In the genomic region with DNA sequence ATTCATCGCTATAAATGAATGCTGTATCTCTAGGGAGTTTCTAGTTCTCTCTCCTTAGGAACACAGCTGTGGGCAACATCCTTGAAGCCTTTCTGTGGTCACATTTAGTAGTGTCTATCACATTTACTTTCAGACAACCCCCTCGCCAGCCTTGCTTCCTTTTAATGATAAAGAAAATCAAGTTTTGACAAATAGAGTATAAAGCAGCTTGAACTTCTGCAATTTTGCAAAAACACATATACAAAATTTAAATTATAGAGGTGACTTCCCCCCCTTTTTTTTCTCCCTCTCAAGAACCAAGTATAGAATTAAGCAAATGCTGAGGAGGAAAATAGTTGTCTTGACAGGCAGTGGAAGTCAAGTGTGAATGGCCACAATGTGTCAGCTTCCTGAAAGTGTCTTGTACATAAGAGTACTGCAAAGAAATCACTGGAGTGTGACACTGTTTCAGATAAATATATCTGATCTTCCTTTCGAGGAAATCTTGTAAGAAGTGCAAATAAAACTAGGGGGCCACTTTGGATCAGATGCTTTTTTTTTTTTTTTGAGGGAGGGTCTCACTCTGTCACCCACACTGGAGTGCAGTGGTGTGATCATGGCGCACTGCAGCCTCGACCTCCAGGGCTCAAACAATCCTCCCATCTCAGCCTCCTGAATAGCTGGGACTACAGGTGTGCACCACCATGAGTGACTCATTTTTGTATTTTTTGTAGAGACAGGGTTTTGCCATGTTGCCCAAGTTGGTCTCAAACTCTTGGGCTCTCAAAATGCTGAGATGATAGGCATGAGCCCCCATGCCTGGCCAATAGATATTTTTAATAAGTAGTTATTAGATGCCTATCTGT, we compare ENCODE assay signal across 10 cellular contexts. TPM values are rescaled to one million over a fixed set of nuclear protein-coding genes. Genes with fewer than 3 reads are reported as not detected.
A peak's percentile ranks its signal among the peaks of the same experiment; 100 is the strongest.
DNase-seq lines count a peak whose midpoint lies in the region; ATAC-seq and TF ChIP-seq lines count a peak whose summit lies in the region.
"Had no signal": no experiment of that assay in that cellular context is flagged by ENCODE, and none has a peak within 500 bp of the region (broad histone marks: within the 10 kb centered on the region; RNA-seq: fewer than 3 reads in every experiment).

No MANE protein-coding gene starts in this region.

- H3K4me1 Mint-ChIP-seq in CD14-positive monocyte: peaks cover 67% of the 10 kb centered on the region
- no peaks in the 10 kb centered on the region for H3K4me1 Mint-ChIP-seq in mesothelial cell of epicardium

- H3K36me3 ChIP-seq in sigmoid colon (no peaks in the 10 kb centered on the region), trophoblast cell (ENCODE audit: control insufficient read depth in 1 of 2, insufficient read depth in 2 of 2, low read length in 2 of 2) (peaks cover 0 to 2% of the 10 kb centered on the region in 2 experiments)

- H3K4ac ChIP-seq in trophoblast cell (ENCODE audit: low read depth, low read length): no peak overlapping the region

- H3K4me1 ChIP-seq in sigmoid colon: no peaks in the 10 kb centered on the region
- peaks cover 0 to 2% of the 10 kb centered on the region in 2 experiments for H3K4me1 ChIP-seq in trophoblast cell (ENCODE audit: control insufficient read depth in 1 of 2, insufficient read depth in 2 of 2, low read length in 2 of 2)

- ATAC-seq in GM19395 (IDR thresholded peaks at IDR 0.05; ENCODE audit: unreplicated experiment): peak; percentile 88
- peak; percentile 84 for ATAC-seq in HG03175 (IDR thresholded peaks at IDR 0.05; ENCODE audit: unreplicated experiment)
- ATAC-seq: HepG2 had no signal

- H3K27ac ChIP-seq in VCaP: peak overlapping the region; percentile 35; the same call in 1 of the 2 replicates
- H3K27ac ChIP-seq in sigmoid colon: no peak overlapping the region
- H3K27ac ChIP-seq in trophoblast cell (ENCODE audit: low read depth, low read length): no peak overlapping the region

- no peaks in the 10 kb centered on the region for H3K9me3 ChIP-seq in sigmoid colon
- peaks cover 16% of the 10 kb centered on the region for H3K9me3 ChIP-seq in trophoblast cell (ENCODE audit: insufficient read depth, low read depth, low read length)

- no peak overlapping the region for H2BK5ac ChIP-seq in trophoblast cell (ENCODE audit: low read depth, low read length, poor library complexity)

- H3K23ac ChIP-seq in trophoblast cell (ENCODE audit: low read length): no peak overlapping the region

- no peak overlapping the region for H3K9ac ChIP-seq in trophoblast cell (ENCODE audit: low read length)

- intact Hi-C loops in CD14-positive monocyte (cut with micrococcal nuclease) (no loop called here), sigmoid colon (cut with DNase I) (no loop called here)

- no peak overlapping the region for H2AK5ac ChIP-seq in trophoblast cell (ENCODE audit: low read length)

- H2BK12ac ChIP-seq in trophoblast cell (ENCODE audit: low read length): no peak overlapping the region

- H3K27me3 ChIP-seq in sigmoid colon (no peaks in the 10 kb centered on the region), trophoblast cell (ENCODE audit: insufficient read depth, low read length) (no peaks in the 10 kb centered on the region)

- H3K4me3 ChIP-seq in sigmoid colon (no peak overlapping the region), trophoblast cell (ENCODE audit: low read depth, low read length) (no peak overlapping the region)

- H3K27me3 Mint-ChIP-seq in CD14-positive monocyte (ENCODE audit: low read depth in 3 of 3) (no peaks in the 10 kb centered on the region), mesothelial cell of epicardium (ENCODE audit: low read depth) (peaks cover 2% of the 10 kb centered on the region)

- no peak for TF ChIP-seq POLR2A in sigmoid colon (IDR thresholded peaks at IDR 0.05)

- H3K79me1 ChIP-seq in trophoblast cell (ENCODE audit: low read length): no peaks in the 10 kb centered on the region

- peaks cover 0 to 6% (median 3%) of the 10 kb centered on the region in 7 donors for H3K9me3 Mint-ChIP-seq in CD14-positive monocyte
- no peaks in the 10 kb centered on the region for H3K9me3 Mint-ChIP-seq in mesothelial cell of epicardium

- H3K36me3 Mint-ChIP-seq in CD14-positive monocyte (no peaks in the 10 kb centered on the region), mesothelial cell of epicardium (no peaks in the 10 kb centered on the region)

- 65 to 80% methylated on average over 5 of the region's 5 CpGs for WGBS in sigmoid colon, 2 donors
- WGBS in trophoblast cell (ENCODE audit: extremely low coverage, insufficient coverage, insufficient read length): no CpG with 5 or more reads among the region's 5 CpGs

- H3K27ac Mint-ChIP-seq in CD14-positive monocyte (peak overlapping the region; percentile 77 to 91 (median 83)), mesothelial cell of epicardium (no peak overlapping the region)

- no peak overlapping the region for H4K12ac ChIP-seq in trophoblast cell (ENCODE audit: low read depth, low read length)

- H3K14ac ChIP-seq in trophoblast cell (ENCODE audit: low read length): no peak overlapping the region

- DNase-seq in CD14-positive monocyte (ENCODE audit: low spot score) (no peak), sigmoid colon (no peak), trophoblast cell (no peak), mesothelial cell of epicardium (ENCODE audit: low spot score in 2 of 2, unreplicated experiment in 2 of 2) (no peak)
- no peak for DNase-seq in stimulated activated CD4-positive, alpha-beta T cell treated with anti-CD3 and anti-CD28 coated beads, Interleukin-15, amount 100 ng/mL, for 24 hours

- H4K91ac ChIP-seq in trophoblast cell (ENCODE audit: low read depth, low read length): no peak overlapping the region

- H2BK120ac ChIP-seq in trophoblast cell (ENCODE audit: insufficient read depth, low read length, poor library complexity): no peak overlapping the region

- H3K4me3 Mint-ChIP-seq in CD14-positive monocyte (peak overlapping the region; percentile 9 to 24), mesothelial cell of epicardium (no peak overlapping the region)

- no peak overlapping the region for H4K8ac ChIP-seq in trophoblast cell (ENCODE audit: low read depth, low read length)

- no peak for TF ChIP-seq EP300 in sigmoid colon (IDR thresholded peaks at IDR 0.05)

- H3K18ac ChIP-seq in trophoblast cell (ENCODE audit: low read length): no peak overlapping the region

- TF ChIP-seq CTCF in CD14-positive monocyte (IDR thresholded peaks at IDR 0.05): no peak
- no peak for TF ChIP-seq CTCF in VCaP (conservative IDR thresholded peaks at IDR 0.05)
- TF ChIP-seq CTCF in sigmoid colon (IDR thresholded peaks at IDR 0.05): no peak
- no peak for TF ChIP-seq CTCF in mesothelial cell of epicardium (IDR thresholded peaks at IDR 0.05; ENCODE audit: unreplicated experiment)

- no peak overlapping the region for H3K4me2 ChIP-seq in trophoblast cell (ENCODE audit: low read length)

- H3K79me2 ChIP-seq in trophoblast cell (ENCODE audit: control insufficient read depth, insufficient read depth, low read length, poor library complexity): no peaks in the 10 kb centered on the region

- no peak overlapping the region for H2AFZ ChIP-seq in trophoblast cell (ENCODE audit: insufficient read depth, low read length, poor library complexity)

RNA-seq across cellular contexts. Expression of a gene that starts 21.0 kb away (rescaled TPM):
- polyA plus RNA-seq in CD14-positive monocyte (100 to 1,000 TPM; 233 to 304 TPM), sigmoid colon (10 to 100 TPM in 1 of 3 donors, 1 to 10 TPM in 2; 3.6 to 16.6 (median 5.0) TPM)
- total RNA-seq in sigmoid colon (10 to 100 TPM in 2 of 4 donors, 1 to 10 TPM in 2; 2.2 to 16.3 (median 9.4) TPM), mesothelial cell of epicardium (not detected in 3 replicates)
- polyA plus RNA-seq in trophoblast cell (2013): 5.9 and 7.1 TPM in 2 replicates
- total RNA-seq: HepG2 had no signal
- polyA plus RNA-seq: HepG2 had no signal

RNA-seq across cellular contexts. Expression of a gene that starts 55.2 kb away (rescaled TPM):
- polyA plus RNA-seq in CD14-positive monocyte (under 1 TPM; 0.38 to 0.74 TPM), sigmoid colon (under 1 TPM in 2 of 3 donors, not detected in 1; 0.04 to 0.69 TPM)
- total RNA-seq in sigmoid colon (not detected), mesothelial cell of epicardium (not detected in 3 replicates)
- 0.44 and 0.52 TPM in 2 replicates for polyA plus RNA-seq in trophoblast cell (2013)
- total RNA-seq: HepG2, subcutaneous adipose tissue had no signal
- polyA plus RNA-seq: HepG2 had no signal
